In the genomic region with DNA sequence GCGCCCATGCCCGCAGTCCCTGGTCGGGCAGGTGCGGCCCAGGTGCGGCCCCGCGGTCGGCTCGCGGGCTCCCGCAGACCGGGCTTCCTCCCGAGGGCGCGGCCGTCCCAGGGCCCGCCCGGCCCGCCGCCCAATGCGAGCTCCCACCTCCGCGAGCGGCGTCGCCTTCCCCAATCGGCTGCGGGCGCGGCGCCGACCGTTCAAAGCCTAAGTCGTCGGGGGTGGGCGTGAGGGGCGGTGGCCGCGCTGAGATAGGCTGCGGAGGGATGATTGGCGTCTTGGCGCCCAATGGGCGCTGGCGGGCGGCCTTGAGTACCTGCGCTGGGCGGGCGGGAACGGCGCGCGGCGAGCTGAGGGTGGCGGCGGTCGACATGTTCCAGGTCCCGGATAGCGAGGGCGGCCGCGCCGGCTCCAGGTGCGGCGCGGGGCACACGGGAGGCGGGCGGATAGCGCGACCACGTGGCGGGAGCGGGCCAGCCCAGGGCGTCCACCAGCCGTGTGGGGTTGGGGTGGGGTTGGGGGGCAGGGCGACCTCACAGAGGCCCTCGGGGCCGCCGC, we compare ENCODE assay signal across 8 cellular contexts. TPM values are rescaled to one million over a fixed set of nuclear protein-coding genes. Genes with fewer than 3 reads are reported as not detected.
DNase-seq lines count a peak whose midpoint lies in the region; ATAC-seq and TF ChIP-seq lines count a peak whose summit lies in the region.

A gene with protein sequence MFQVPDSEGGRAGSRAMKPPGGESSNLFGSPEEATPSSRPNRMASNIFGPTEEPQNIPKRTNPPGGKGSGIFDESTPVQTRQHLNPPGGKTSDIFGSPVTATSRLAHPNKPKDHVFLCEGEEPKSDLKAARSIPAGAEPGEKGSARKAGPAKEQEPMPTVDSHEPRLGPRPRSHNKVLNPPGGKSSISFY (plus strand): TSS at position 338 of the 558 bp plus-strand sequence. CDS start 34 bp downstream, at position 372.

- peak; percentile 100 for DNase-seq in GM13976 (ENCODE audit: low spot score)
- DNase-seq in NCI-H146 treated with DMSO at 0.1 percent for 48 hours (lab: John Stamatoyannopoulos, UW; ENCODE audit: unreplicated experiment) = peak; percentile 97
- DNase-seq in T-helper 1 cell = peak; percentile 88 to 98 (median 91)
- peak; percentile 96 to 99 (median 98) for DNase-seq in adrenal gland
- peak; percentile 99 for DNase-seq in left ventricle myocardium inferior
- DNase-seq in prostate gland (ENCODE audit: low spot score) = peak; percentile 99
- DNase-seq in ureter (ENCODE audit: low spot score) = peak; percentile 97

- H3K27ac ChIP-seq in adrenal gland = peak within 1 kb of the TSS in 4 of 5 donors; percentile 45 to 81 (median 62)
- H3K27ac ChIP-seq in left ventricle myocardium inferior (replicated peaks) = peak within 1 kb of the TSS; percentile 88
- peak within 1 kb of the TSS; percentile 85 to 90 for H3K27ac ChIP-seq in prostate gland

- peak; percentile 97 for ATAC-seq in HG02852 (IDR thresholded peaks at IDR 0.05; ENCODE audit: unreplicated experiment)

- peak in 1 of 2 donors; percentile 36 for TF ChIP-seq POLR2A in adrenal gland (IDR thresholded peaks at IDR 0.05)
- TF ChIP-seq POLR2A in prostate gland (IDR thresholded peaks at IDR 0.05) = peak; percentile 93

- H3K9me3 ChIP-seq in adrenal gland (replicated peaks in 1 of 3) (no peaks in the 10 kb centered on the region), left ventricle myocardium inferior (replicated peaks) (no peaks in the 10 kb centered on the region), prostate gland (no peaks in the 10 kb centered on the region)

- no peak for TF ChIP-seq CTCF in GM13976 (IDR thresholded peaks at IDR 0.05; ENCODE audit: borderline replicate concordance, control extremely low read depth, extremely low read depth, insufficient read depth, missing control alignments)
- no peak for TF ChIP-seq CTCF in adrenal gland (IDR thresholded peaks at IDR 0.05)
- no peak for TF ChIP-seq CTCF in left ventricle myocardium inferior (IDR thresholded peaks at IDR 0.05; ENCODE audit: borderline replicate concordance)
- TF ChIP-seq CTCF in prostate gland (IDR thresholded peaks at IDR 0.05) = peak in 2 of 4 experiments; percentile 14 to 31

- peaks cover 0 to 25% of the 10 kb centered on the region in 2 donors for H3K36me3 ChIP-seq in adrenal gland (replicated peaks in 1 of 2)
- peaks cover 27% of the 10 kb centered on the region for H3K36me3 ChIP-seq in left ventricle myocardium inferior
- H3K36me3 ChIP-seq in prostate gland = no peaks in the 10 kb centered on the region

- peak within 1 kb of the TSS in 3 of 4 donors; percentile 48 to 84 (median 64) for H3K4me3 ChIP-seq in adrenal gland
- peak within 1 kb of the TSS; percentile 93 for H3K4me3 ChIP-seq in left ventricle myocardium inferior
- peak within 1 kb of the TSS; percentile 71 to 76 for H3K4me3 ChIP-seq in prostate gland

- H3K4me1 ChIP-seq in adrenal gland (replicated peaks in 1 of 2) = peaks cover 0 to 11% of the 10 kb centered on the region in 2 donors
- peaks cover 24% of the 10 kb centered on the region for H3K4me1 ChIP-seq in left ventricle myocardium inferior
- peaks cover 2% of the 10 kb centered on the region for H3K4me1 ChIP-seq in prostate gland (replicated peaks)

- in situ Hi-C loops in GM13976 (cut with MboI; ENCODE audit: low sequenced_read_pairs, unreplicated experiment) = no loop called here

- intact Hi-C loops in adrenal gland (cut with DNase I) (loop anchor here in 1 of 2 donors (10.0 kb wide), 1 partner anchor 67 kb away; no protein-coding TSS in a partner anchor), left ventricle myocardium inferior (cut with micrococcal nuclease) (no loop called here), prostate gland (cut with DNase I) (no loop called here)

- 0 to 1% (median 0%) methylated on average over 32 to 79 of the region's 79 CpGs for WGBS in adrenal gland, 4 donors
- WGBS in prostate gland = under 1% methylated on average over 40 of the region's 79 CpGs

- H3K27me3 ChIP-seq in adrenal gland (no peaks in the 10 kb centered on the region), left ventricle myocardium inferior (ENCODE audit: low read depth) (no peaks in the 10 kb centered on the region), prostate gland (replicated peaks; ENCODE audit: insufficient read depth) (no peaks in the 10 kb centered on the region)

RNA-seq across cellular contexts. Expression of the gene that starts here (rescaled TPM):
- 10 to 100 TPM; 11.9 to 50.5 (median 36.3) TPM for total RNA-seq in adrenal gland
- polyA plus RNA-seq in adrenal gland = 10 to 100 TPM; 12.1 to 49.4 (median 12.7) TPM
- total RNA-seq in left ventricle myocardium inferior = 30.6 TPM
- 10 to 100 TPM; 56.6 to 75.3 TPM for total RNA-seq in prostate gland
- 108 TPM for total RNA-seq in ureter

Comparison
In these comparisons a context has a peak if more than half of its experiments do, and no peak if none do; other contexts are left out.
1. Peak in every context shown above with its lines: DNase-seq, ATAC-seq, H3K4me3 ChIP-seq and H3K27ac ChIP-seq.